In the genomic region with DNA sequence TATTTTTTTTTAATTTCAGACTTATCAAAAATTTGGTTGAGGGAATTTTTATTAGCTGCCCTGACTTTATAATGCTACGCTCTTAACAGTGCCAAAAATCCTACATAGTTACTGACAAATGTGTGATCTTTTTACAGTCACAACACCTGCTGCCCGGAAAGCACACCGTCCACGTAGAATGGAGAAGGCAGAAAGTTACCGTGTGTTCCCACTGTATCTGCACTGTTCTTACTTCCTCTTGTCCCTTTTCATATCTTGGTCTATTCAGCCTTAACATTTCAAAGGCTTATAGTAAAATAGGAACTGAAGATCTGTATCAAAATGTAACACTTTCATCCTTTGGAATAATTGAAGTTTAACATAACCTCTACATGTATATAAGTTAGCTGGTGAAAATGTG, we compare ENCODE assay signal across 16 cellular contexts.
"Had no signal": no experiment of that assay in that cellular context is flagged by ENCODE, and none has a peak within 500 bp of the region (broad histone marks: within the 10 kb centered on the region; RNA-seq: fewer than 3 reads in every experiment).

No MANE protein-coding gene starts in this region.

- ATAC-seq: left lung had no signal

- H3K4me3 Mint-ChIP-seq: activated CD4-positive, alpha-beta T cell treated with anti-CD3 and anti-CD28 coated beads, Interleukin-2, amount 10 ng/mL, durations not matched to agents 7 days and 5 days; activated naive CD8-positive, alpha-beta T cell treated with anti-CD3 and anti-CD28 coated beads, Interleukin-2, amount 10 ng/mL, durations not matched to agents 7 days and 5 days; activated T-helper 1 cell treated with anti-CD3 and anti-CD28 coated beads, Interleukin-12 subunit alpha, Interleukin-12 subunit beta, Interleukin-2, Interleukin-4 antibody, amounts not matched to agents 30 ng/mL and 10 ng/mL and 1 ng/mL, durations not matched to agents 14 hours and 24 hours and 36 hours; nephron had no signal

- H3K27me3 Mint-ChIP-seq: activated CD4-positive, alpha-beta T cell treated with anti-CD3 and anti-CD28 coated beads, Interleukin-2, amount 10 ng/mL, durations not matched to agents 7 days and 5 days had no signal

- H3K27ac Mint-ChIP-seq: activated CD4-positive, alpha-beta T cell treated with anti-CD3 and anti-CD28 coated beads, Interleukin-2, amount 10 ng/mL, durations not matched to agents 7 days and 5 days; activated naive CD8-positive, alpha-beta T cell treated with anti-CD3 and anti-CD28 coated beads, Interleukin-2, amount 10 ng/mL, durations not matched to agents 7 days and 5 days; activated T-helper 1 cell treated with anti-CD3 and anti-CD28 coated beads, Interleukin-12 subunit alpha, Interleukin-12 subunit beta, Interleukin-2, Interleukin-4 antibody, amounts not matched to agents 30 ng/mL and 10 ng/mL and 1 ng/mL, durations not matched to agents 14 hours and 24 hours and 36 hours had no signal

- DNase-seq: activated CD4-positive, alpha-beta T cell treated with anti-CD3 and anti-CD28 coated beads, Interleukin-2, amount 10 ng/mL, durations not matched to agents 7 days and 5 days; activated CD4-positive, CD25-positive, alpha-beta regulatory T cell; activated naive CD8-positive, alpha-beta T cell treated with anti-CD3 and anti-CD28 coated beads, Interleukin-2, amount 10 ng/mL, durations not matched to agents 7 days and 5 days; anterior cingulate cortex; cortex of kidney; effector CD8-positive, alpha-beta T cell; hippocampal formation; left lung; occipital lobe; stimulated activated CD4-positive, alpha-beta T cell treated with anti-CD3 and anti-CD28 coated beads, Interleukin-15, amount 100 ng/mL, for 24 hours; stimulated activated CD4-positive, alpha-beta T cell treated with anti-CD3 and anti-CD28 coated beads, Interleukin-4, amount 100 ng/mL, for 1 hour; stimulated activated naive CD4-positive, alpha-beta T cell treated with Interleukin-2 at 50 U/mL for 16 hours; substantia nigra; transverse colon had no signal
